In genomic region chr16:30407794-30408534, GRCh38 we compare ENCODE assay signal across 1 cellular context.
TF ChIP-seq lines count a peak whose summit lies in the region.

No MANE protein-coding gene starts in this region.

TF ChIP-seq in HEK293, 187 proteins besides CTCF, POLR2A, EP300 and RAD21 (continued from another document):
- TF ChIP-seq INSM2 (tag by site-specific recombination; IDR thresholded peaks at IDR 0.05), result no peak
- peak; percentile 6; the same call in 1 of the 2 replicates for TF ChIP-seq BCL11B (tag by site-specific recombination; IDR thresholded peaks at IDR 0.05; ENCODE audit: low read depth)
- TF ChIP-seq ZNF324 (tag by site-specific recombination; IDR thresholded peaks at IDR 0.05), result no peak
- TF ChIP-seq ZNF223 (tag by site-specific recombination; IDR thresholded peaks at IDR 0.05), result no peak
- TF ChIP-seq ZNF596 (tag by site-specific recombination; IDR thresholded peaks at IDR 0.05), result no peak
- no peak for TF ChIP-seq ZNF555 (tag by site-specific recombination; conservative IDR thresholded peaks at IDR 0.05)
- peak; percentile 50; the same call in 1 of the 2 replicates for TF ChIP-seq MZF1 (tag by site-specific recombination; IDR thresholded peaks at IDR 0.05; ENCODE audit: borderline replicate concordance)
- TF ChIP-seq RBAK (tag by site-specific recombination; IDR thresholded peaks at IDR 0.05), result no peak
- no peak for TF ChIP-seq ZNF16 (tag by site-specific recombination; IDR thresholded peaks at IDR 0.05; ENCODE audit: low read depth)
- TF ChIP-seq ZNF274 (IDR thresholded peaks at IDR 0.05; ENCODE audit: low read length), result no peak
- no peak for TF ChIP-seq ZNF274 (tag by site-specific recombination; IDR thresholded peaks at IDR 0.05; ENCODE audit: borderline replicate concordance)
- TF ChIP-seq PRDM4 (tag by site-specific recombination; IDR thresholded peaks at IDR 0.05), result no peak
- no peak for TF ChIP-seq ZBTB48 (tag by site-specific recombination; IDR thresholded peaks at IDR 0.05)
- 0 out of 2 replicates have a peak, but pooled peaks have one; percentile 51 for TF ChIP-seq SP7 (tag by site-specific recombination; IDR thresholded peaks at IDR 0.05)
- TF ChIP-seq ZNF76 (tag by site-specific recombination; IDR thresholded peaks at IDR 0.05; ENCODE audit: borderline replicate concordance, low read depth), result peak; percentile 82
- TF ChIP-seq ZNF561 (tag by site-specific recombination; IDR thresholded peaks at IDR 0.05; ENCODE audit: borderline replicate concordance), result no peak
- TF ChIP-seq ZNF558 (tag by site-specific recombination; IDR thresholded peaks at IDR 0.05), result no peak
- no peak for TF ChIP-seq ZNF623 (tag by site-specific recombination; IDR thresholded peaks at IDR 0.05)
- TF ChIP-seq ZNF10 (tag by site-specific recombination; IDR thresholded peaks at IDR 0.05), result no peak
- TF ChIP-seq ZBTB20 (tag by site-specific recombination; IDR thresholded peaks at IDR 0.05), result peak; percentile 49
- no peak for TF ChIP-seq ZBTB11 (tag by site-specific recombination; conservative IDR thresholded peaks at IDR 0.05; ENCODE audit: low read depth)
- no peak for TF ChIP-seq SALL2 (tag by site-specific recombination; IDR thresholded peaks at IDR 0.05; ENCODE audit: borderline replicate concordance)
- TF ChIP-seq ZNF473 (tag by site-specific recombination; IDR thresholded peaks at IDR 0.05), result no peak
- TF ChIP-seq ZNF571 (tag by site-specific recombination; IDR thresholded peaks at IDR 0.05), result no peak
- TF ChIP-seq ZNF146 (tag by site-specific recombination; IDR thresholded peaks at IDR 0.05), result no peak
- TF ChIP-seq ZNF701 (tag by site-specific recombination; IDR thresholded peaks at IDR 0.05), result no peak
- TF ChIP-seq OSR2 (tag by site-specific recombination; IDR thresholded peaks at IDR 0.05), result peak; percentile 51
- no peak for TF ChIP-seq ZNF354C (tag by site-specific recombination; IDR thresholded peaks at IDR 0.05; ENCODE audit: borderline replicate concordance, low read depth)
- TF ChIP-seq ZNF707 (tag by site-specific recombination; IDR thresholded peaks at IDR 0.05), result no peak
- TF ChIP-seq ZNF513 (tag by site-specific recombination; IDR thresholded peaks at IDR 0.05), result peak; percentile 94
- no peak for TF ChIP-seq ZNF26 (tag by site-specific recombination; IDR thresholded peaks at IDR 0.05)
- TF ChIP-seq ZNF423 (tag by site-specific recombination; IDR thresholded peaks at IDR 0.05), result no peak
- no peak for TF ChIP-seq ZNF610 (tag by site-specific recombination; IDR thresholded peaks at IDR 0.05; ENCODE audit: borderline replicate concordance)
- no peak for TF ChIP-seq ZNF175 (tag by site-specific recombination; IDR thresholded peaks at IDR 0.05)
- no peak for TF ChIP-seq ZBTB44 (tag by site-specific recombination; IDR thresholded peaks at IDR 0.05)
- TF ChIP-seq ZNF624 (tag by site-specific recombination; IDR thresholded peaks at IDR 0.05), result no peak
- TF ChIP-seq BCL6B (tag by site-specific recombination; IDR thresholded peaks at IDR 0.05), result no peak
- TF ChIP-seq ZNF398 (tag by site-specific recombination; IDR thresholded peaks at IDR 0.05), result peak; percentile 4; the same call in 1 of the 2 replicates
- TF ChIP-seq KLF10 (tag by site-specific recombination; IDR thresholded peaks at IDR 0.05), result peak; percentile 66
- peak; percentile 87 for TF ChIP-seq ZIC2 (tag by site-specific recombination; IDR thresholded peaks at IDR 0.05)
- no peak for TF ChIP-seq ZNF169 (tag by site-specific recombination; IDR thresholded peaks at IDR 0.05)
- no peak for TF ChIP-seq ZNF501 (tag by site-specific recombination; IDR thresholded peaks at IDR 0.05)
- TF ChIP-seq ZNF266 (tag by site-specific recombination; IDR thresholded peaks at IDR 0.05; ENCODE audit: low read depth), result no peak
- no peak for TF ChIP-seq GLIS2 (tag by site-specific recombination; IDR thresholded peaks at IDR 0.05)
- peak; percentile 86 for TF ChIP-seq IKZF3 (tag by site-specific recombination; IDR thresholded peaks at IDR 0.05)
- no peak for TF ChIP-seq ZNF514 (tag by site-specific recombination; IDR thresholded peaks at IDR 0.05)
- no peak; the same call in 1 of the 2 replicates for TF ChIP-seq ZXDB (tag by site-specific recombination; IDR thresholded peaks at IDR 0.05)
- TF ChIP-seq MYNN (tag by site-specific recombination; IDR thresholded peaks at IDR 0.05; ENCODE audit: borderline replicate concordance), result no peak
- TF ChIP-seq ZNF560 (tag by site-specific recombination; IDR thresholded peaks at IDR 0.05; ENCODE audit: borderline replicate concordance), result no peak
- no peak for TF ChIP-seq OVOL3 (tag by site-specific recombination; IDR thresholded peaks at IDR 0.05)
- peak; percentile 16 for TF ChIP-seq KLF9 (tag by site-specific recombination; IDR thresholded peaks at IDR 0.05; ENCODE audit: low read depth)
- TF ChIP-seq ZFP3 (tag by site-specific recombination; IDR thresholded peaks at IDR 0.05; ENCODE audit: low read depth), result no peak
- TF ChIP-seq ZNF112 (tag by site-specific recombination; IDR thresholded peaks at IDR 0.05), result no peak
